15 cellular contexts compared by ENCODE assay signal in the genomic region with DNA sequence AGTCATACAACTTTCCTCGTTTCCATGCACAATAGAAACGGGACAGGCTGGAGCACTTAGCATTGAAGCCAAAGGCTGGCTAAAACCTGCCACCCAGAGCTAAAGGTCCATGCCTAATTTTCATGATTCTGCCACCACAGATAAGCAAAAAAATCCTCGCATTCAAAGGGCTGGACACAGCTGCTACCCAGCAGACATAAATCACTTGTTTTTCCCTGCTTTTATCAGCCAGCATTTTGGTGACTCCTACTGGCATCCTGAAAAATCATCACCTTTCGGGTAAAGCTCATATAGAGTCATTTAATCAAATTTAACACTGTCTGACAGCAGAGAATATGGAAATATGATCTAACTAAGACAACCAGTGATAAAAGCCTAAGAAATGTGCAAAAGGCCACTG. TPM values are rescaled to one million over a fixed set of nuclear protein-coding genes. Genes with fewer than 3 reads are reported as not detected.
DNase-seq lines count a peak whose midpoint lies in the region; ATAC-seq, FAIRE-seq and TF ChIP-seq lines count a peak whose summit lies in the region.
"Had no signal": no experiment of that assay in that cellular context is flagged by ENCODE, and none has a peak within 500 bp of the region (broad histone marks: within the 10 kb centered on the region; RNA-seq: fewer than 3 reads in every experiment).

No MANE protein-coding gene starts in this region.

- no peak for ATAC-seq in GM21423 (IDR thresholded peaks at IDR 0.05; ENCODE audit: unreplicated experiment)

- intact Hi-C loops in activated naive CD4-positive, alpha-beta T cell treated with anti-CD3 and anti-CD28 coated beads for 36 hours (cut with micrococcal nuclease), result no loop called here

- H3K4me3 Mint-ChIP-seq in HFFc6 (no peak overlapping the region), astrocyte (ENCODE audit: unreplicated experiment) (no peak overlapping the region)
- H3K4me3 Mint-ChIP-seq in activated naive CD4-positive, alpha-beta T cell treated with anti-CD3 and anti-CD28 coated beads for 36 hours, result no peak overlapping the region
- H3K4me3 Mint-ChIP-seq: CD8-positive, alpha-beta memory T cell; T-helper 1 cell treated with Interleukin-12 subunit alpha and Interleukin-12 subunit beta and Interleukin-4 antibody, amounts not matched to agents 30 μg/mL and 1 μg/mL, for 36 hours had no signal

- H3K36me3 ChIP-seq in astrocyte (ENCODE audit: insufficient read depth, low read length), result peaks cover 13% of the 10 kb centered on the region

- no peak overlapping the region for H3K27ac ChIP-seq in C4-2B
- no peak overlapping the region for H3K27ac ChIP-seq in astrocyte (ENCODE audit: low read depth, low read length)
- H3K27ac ChIP-seq: sigmoid colon had no signal

- peaks cover 13% of the 10 kb centered on the region; the same call in 1 of the 2 replicates for H3K36me3 Mint-ChIP-seq in HFFc6 (ENCODE audit: low read depth)
- peaks cover 5% of the 10 kb centered on the region for H3K36me3 Mint-ChIP-seq in astrocyte (ENCODE audit: low read depth, unreplicated experiment)
- H3K36me3 Mint-ChIP-seq in activated naive CD4-positive, alpha-beta T cell treated with anti-CD3 and anti-CD28 coated beads for 36 hours (ENCODE audit: low read depth), result peaks cover 32% of the 10 kb centered on the region

- no peaks in the 10 kb centered on the region for H3K9me3 ChIP-seq in astrocyte (ENCODE audit: insufficient read depth, low read depth, low read length)
- H3K9me3 ChIP-seq: MG63, sigmoid colon had no signal

- H3K4me1 Mint-ChIP-seq in HFFc6 (ENCODE audit: low read depth), result peaks cover 35% of the 10 kb centered on the region
- peaks cover 15% of the 10 kb centered on the region for H3K4me1 Mint-ChIP-seq in astrocyte (ENCODE audit: low read depth, unreplicated experiment)
- H3K4me1 Mint-ChIP-seq in activated naive CD4-positive, alpha-beta T cell treated with anti-CD3 and anti-CD28 coated beads for 36 hours (ENCODE audit: low read depth), result peaks cover 17% of the 10 kb centered on the region
- H3K4me1 Mint-ChIP-seq: CD8-positive, alpha-beta memory T cell had no signal

- CTCF ChIA-PET in activated naive CD4-positive, alpha-beta T cell treated with anti-CD3 and anti-CD28 coated beads for 36 hours (lab: Charles Lee), result interaction anchor here (0.9 to 1.8 kb wide), 3 partner anchors 8 to 51 kb away, joined by 4 to 9 read pairs (median 4); no protein-coding TSS in a partner anchor

- H2AFZ ChIP-seq in astrocyte (ENCODE audit: low read depth, low read length), result no peak overlapping the region

- H3K9me3 Mint-ChIP-seq in HFFc6 (no peaks in the 10 kb centered on the region), astrocyte (ENCODE audit: unreplicated experiment) (no peaks in the 10 kb centered on the region)
- no peaks in the 10 kb centered on the region for H3K9me3 Mint-ChIP-seq in activated naive CD4-positive, alpha-beta T cell treated with anti-CD3 and anti-CD28 coated beads for 36 hours
- H3K9me3 Mint-ChIP-seq: CD8-positive, alpha-beta memory T cell; T-helper 1 cell treated with Interleukin-12 subunit alpha and Interleukin-12 subunit beta and Interleukin-4 antibody, amounts not matched to agents 30 μg/mL and 1 μg/mL, for 36 hours had no signal

- H3K4me1 ChIP-seq in astrocyte (ENCODE audit: insufficient read depth, low read length), result no peaks in the 10 kb centered on the region
- H3K4me1 ChIP-seq: sigmoid colon had no signal

- H4K20me1 ChIP-seq in astrocyte (ENCODE audit: insufficient read depth, low read length), result no peaks in the 10 kb centered on the region

- no peak overlapping the region for H3K9ac ChIP-seq in astrocyte (ENCODE audit: low read length)

- no peaks in the 10 kb centered on the region for H3K79me2 ChIP-seq in astrocyte (ENCODE audit: insufficient read depth, low read length)

- H3K27me3 Mint-ChIP-seq in HFFc6 (ENCODE audit: insufficient read depth) (no peaks in the 10 kb centered on the region), astrocyte (ENCODE audit: low read depth, unreplicated experiment) (no peaks in the 10 kb centered on the region)
- H3K27me3 Mint-ChIP-seq in activated naive CD4-positive, alpha-beta T cell treated with anti-CD3 and anti-CD28 coated beads for 36 hours (ENCODE audit: low read depth), result no peaks in the 10 kb centered on the region
- H3K27me3 Mint-ChIP-seq: CD8-positive, alpha-beta memory T cell had no signal

- H3K4me3 ChIP-seq in astrocyte (ENCODE audit: insufficient read depth, low read depth, low read length), result no peak overlapping the region
- H3K4me3 ChIP-seq: MG63, sigmoid colon had no signal

- TF ChIP-seq CTCF in C4-2B (conservative IDR thresholded peaks at IDR 0.05) (peak; percentile 13; the same call in 1 of the 2 replicates), HFFc6 (IDR thresholded peaks at IDR 0.05) (peak; percentile 45; the same call in 1 of the 2 replicates), astrocyte (IDR thresholded peaks at IDR 0.05; ENCODE audit: insufficient read depth, low read depth, low read length) (no peak)

- no peak overlapping the region for H3K4me2 ChIP-seq in astrocyte (ENCODE audit: low read length)

- H3K27me3 ChIP-seq in astrocyte (ENCODE audit: insufficient read depth, low read length), result no peaks in the 10 kb centered on the region
- H3K27me3 ChIP-seq: MG63, sigmoid colon had no signal

- H3K27ac Mint-ChIP-seq in HFFc6, result no peak overlapping the region
- no peak overlapping the region for H3K27ac Mint-ChIP-seq in astrocyte (ENCODE audit: unreplicated experiment)
- no peak overlapping the region for H3K27ac Mint-ChIP-seq in activated naive CD4-positive, alpha-beta T cell treated with anti-CD3 and anti-CD28 coated beads for 36 hours
- H3K27ac Mint-ChIP-seq: CD8-positive, alpha-beta memory T cell; T-helper 1 cell treated with Interleukin-12 subunit alpha and Interleukin-12 subunit beta and Interleukin-4 antibody, amounts not matched to agents 30 μg/mL and 1 μg/mL, for 36 hours had no signal

- DNase-seq in HFFc6 (peak; percentile 35), astrocyte (ENCODE audit: low read depth) (no peak), left kidney (ENCODE audit: low read depth, low spot score) (peak; percentile 60), midbrain (lab: John Stamatoyannopoulos, UW) (no peak), anterior cingulate cortex (lab: John Stamatoyannopoulos, UW) (no peak)
- DNase-seq in activated naive CD4-positive, alpha-beta T cell treated with anti-CD3 and anti-CD28 coated beads for 36 hours, result no peak
- DNase-seq: activated CD4-positive, alpha-beta T cell treated with anti-CD3 and anti-CD28 coated beads, Interleukin-2, amount 50 U/mL, for 48 hours; activated naive CD4-positive, alpha-beta T cell; CD8-positive, alpha-beta memory T cell; MG63; NCI-H526 treated with DMSO at 0.1 percent for 48 hours; sigmoid colon had no signal

- peak; percentile 37 for FAIRE-seq in astrocyte (lab: Jason Lieb, UNC)

RNA-seq across cellular contexts. Expression of a gene that starts 37.9 kb away (rescaled TPM):
- 10 to 100 TPM; 31.1 to 44.2 (median 36.5) TPM for total RNA-seq in HFFc6 (2021; fragmentation: NEBNext Ultra II Directional; extraction: Animal tissue kit (Norgen Biotek cat#: 25700))
- total RNA-seq in astrocyte, result 24.9 and 31.1 TPM in 2 replicates
- 10 to 100 TPM; 21.3 to 21.9 TPM for total RNA-seq in activated naive CD4-positive, alpha-beta T cell treated with anti-CD3 and anti-CD28 coated beads for 36 hours

RNA-seq across cellular contexts. Expression of a gene that starts 45.4 kb away (rescaled TPM):
- total RNA-seq in HFFc6 (2021; fragmentation: NEBNext Ultra II Directional; extraction: Animal tissue kit (Norgen Biotek cat#: 25700)), result 1 to 10 TPM; 1.4 to 2.4 (median 2.0) TPM
- 1.7 and 2.6 TPM in 2 replicates for total RNA-seq in astrocyte
- total RNA-seq in activated naive CD4-positive, alpha-beta T cell treated with anti-CD3 and anti-CD28 coated beads for 36 hours, result 1 to 10 TPM; 3.4 to 3.8 TPM

RNA-seq across cellular contexts. Expression of a gene that starts 45.8 kb away (rescaled TPM):
- total RNA-seq in HFFc6 (2021; fragmentation: NEBNext Ultra II Directional; extraction: Animal tissue kit (Norgen Biotek cat#: 25700)), result 10 to 100 TPM; 10.3 to 15.6 (median 12.5) TPM
- 18.4 and 18.8 TPM in 2 replicates for total RNA-seq in astrocyte
- 10 to 100 TPM; 31.5 to 33.2 TPM for total RNA-seq in activated naive CD4-positive, alpha-beta T cell treated with anti-CD3 and anti-CD28 coated beads for 36 hours

Comparison
In these comparisons a context has a peak if more than half of its experiments do, and no peak if none do; other contexts are left out.
1. DNase-seq: peak in HFFc6 (single experiment) and left kidney (single experiment); none in astrocyte (single experiment), midbrain (single experiment), anterior cingulate cortex (0 of 58) and activated naive CD4-positive, alpha-beta T cell treated with anti-CD3 and anti-CD28 coated beads for 36 hours (single experiment).